ENCODE assay signal across 21 cellular contexts in the genomic region with DNA sequence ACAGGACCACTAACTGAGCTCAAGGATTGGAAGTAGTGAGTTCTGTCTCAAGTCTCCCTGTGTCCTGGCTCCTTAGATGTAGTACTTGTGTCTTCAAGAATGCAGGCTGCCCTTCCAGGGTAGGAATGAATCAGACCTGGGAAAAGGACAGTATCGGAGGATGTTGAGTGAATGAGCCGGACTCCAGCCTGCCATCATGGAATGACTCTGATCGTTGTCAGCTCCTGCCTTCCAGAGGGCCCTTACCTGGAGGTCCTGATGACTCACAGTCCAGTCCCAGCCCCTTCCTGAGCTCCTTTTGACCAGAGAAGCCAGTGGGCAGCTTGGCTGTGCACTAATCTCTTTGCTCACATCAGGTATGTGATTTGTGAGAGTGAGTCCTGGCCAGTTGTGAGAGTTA.
"Had no signal": no experiment of that assay in that cellular context is flagged by ENCODE, and none has a peak within 500 bp of the region (broad histone marks: within the 10 kb centered on the region; RNA-seq: fewer than 3 reads in every experiment).

No MANE protein-coding gene starts in this region.

- H3K27ac ChIP-seq: SJCRH30 had no signal

- H3K4me3 ChIP-seq: SJCRH30 had no signal

- DNase-seq: IMR-90, Karpas-422, KG1, MM.1S, NCI-H1092 treated with DMSO at 0.1 percent for 48 hours, NCI-H1436, NCI-H187, NCI-H2029, NCI-H2081 treated with DMSO at 0.1 percent for 48 hours, NCI-H2171, NCI-H226, NCI-H446, NCI-H510A, NCI-H524 treated with DMSO at 0.1 percent for 48 hours, NCI-H69, NCI-H774, RPMI8226, SHP77 treated with DMSO at 0.1 percent for 48 hours, SJCRH30 had no signal

- ATAC-seq: HepG2, SK-N-SH treated with all-trans-retinoic acid at 6 μM for 48 hours had no signal

- H3K27me3 ChIP-seq: SJCRH30 had no signal
